8 cellular contexts compared by ENCODE assay signal in the genomic region with DNA sequence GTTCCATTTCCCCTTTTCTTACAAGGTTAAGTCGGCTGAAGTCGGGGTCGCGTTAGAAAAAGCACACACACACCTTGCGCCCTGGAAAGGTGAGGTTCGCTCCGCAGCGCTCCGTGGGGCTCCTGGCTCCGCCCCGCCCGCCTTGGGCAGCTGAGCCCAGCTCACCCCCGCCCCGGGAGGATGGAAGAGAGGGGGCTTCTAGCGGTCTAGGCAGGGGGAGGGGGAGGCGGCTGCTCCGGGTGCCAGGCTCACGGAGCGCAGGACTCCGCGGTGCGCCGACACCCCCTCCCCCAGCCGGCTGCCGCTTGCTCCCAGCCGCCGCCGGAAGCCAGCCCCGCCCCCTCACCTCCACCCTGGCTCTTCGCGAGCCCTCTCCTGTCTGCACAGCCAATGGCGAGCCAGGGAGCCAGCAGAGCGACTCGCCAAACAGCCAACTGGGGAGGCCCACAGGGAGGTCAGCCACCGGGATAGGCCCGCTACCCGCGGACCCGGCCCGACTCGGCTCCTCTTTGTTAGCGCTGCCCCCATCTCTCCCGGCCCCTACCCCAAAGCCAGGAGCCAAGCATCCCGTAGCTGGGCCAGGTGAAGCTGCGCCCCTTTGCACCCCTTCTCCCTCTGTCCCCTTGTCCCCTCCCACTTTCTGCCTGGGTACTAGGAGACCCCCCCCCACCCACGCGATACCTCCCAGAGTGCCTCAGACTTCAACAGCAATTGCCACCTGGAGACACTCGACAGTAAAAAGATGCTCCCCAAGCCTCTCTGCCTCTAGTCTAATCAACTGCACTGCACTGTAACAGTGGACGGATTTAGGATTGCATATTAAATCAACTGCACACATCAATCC. TPM values are rescaled to one million over a fixed set of nuclear protein-coding genes. Genes with fewer than 3 reads are reported as not detected.
DNase-seq lines count a peak whose midpoint lies in the region; ATAC-seq and TF ChIP-seq lines count a peak whose summit lies in the region.

No MANE protein-coding gene starts in this region.

- no peak overlapping the region for H2BK15ac ChIP-seq in H9 (ENCODE audit: low read depth, low read length)

- H2BK20ac ChIP-seq in H9 (ENCODE audit: low read depth, low read length, poor library complexity, severe bottlenecking): no peak overlapping the region

- H3K4me2 ChIP-seq in H9 (ENCODE audit: insufficient read depth, insufficient read length, low read length) (peak overlapping the region; percentile 96), neural progenitor cell (peak overlapping the region; percentile 95)

- H3K27me3 Mint-ChIP-seq in H9 (ENCODE audit: low read depth): no peaks in the 10 kb centered on the region
- H3K27me3 Mint-ChIP-seq in neural progenitor cell (ENCODE audit: insufficient read depth, low read depth): no peaks in the 10 kb centered on the region

- H3K79me1 ChIP-seq in H9 (ENCODE audit: insufficient read depth, low read depth, low read length, poor library complexity, severe bottlenecking): peaks cover 3% of the 10 kb centered on the region

- H3K4me3 Mint-ChIP-seq in H9: peak overlapping the region; percentile 83 to 94
- H3K4me3 Mint-ChIP-seq in neural progenitor cell: peak overlapping the region; percentile 93

- peak overlapping the region; percentile 53 for H3K14ac ChIP-seq in H9 (ENCODE audit: insufficient read depth, low read length)

- H3K18ac ChIP-seq in H9 (ENCODE audit: insufficient read length, low read depth, low read length): peak overlapping the region; percentile 73

- no peaks in the 10 kb centered on the region for H4K20me1 ChIP-seq in H9 (ENCODE audit: control insufficient read depth, insufficient read depth, insufficient read length)
- peaks cover 25% of the 10 kb centered on the region for H4K20me1 ChIP-seq in neural progenitor cell (ENCODE audit: low read depth)

- peaks cover 7% of the 10 kb centered on the region for H3K23me2 ChIP-seq in H9 (ENCODE audit: insufficient read length, low read depth, low read length, poor library complexity, severe bottlenecking)

- H3K36me3 Mint-ChIP-seq in H9 (ENCODE audit: insufficient read depth in 1 of 3, low read depth in 3 of 3) (peaks cover 0 to under 1% (median 0%) of the 10 kb centered on the region in 3 experiments; a peak in 1 of 7 replicates), neural progenitor cell (no peaks in the 10 kb centered on the region)

- H2BK120ac ChIP-seq in H9 (ENCODE audit: low read depth, low read length, poor library complexity, severe bottlenecking): no peak overlapping the region

- H4K8ac ChIP-seq in H9 (replicated peaks; ENCODE audit: insufficient read length, low read depth, low read length): no peak overlapping the region

- no peak overlapping the region for H3K23ac ChIP-seq in H9 (ENCODE audit: insufficient read length, low read depth, low read length)

- H3K27ac Mint-ChIP-seq in H9 (peak overlapping the region; percentile 94 to 99 (median 96)), neural progenitor cell (peak overlapping the region; percentile 79)

- H3T11ph ChIP-seq in H9 (ENCODE audit: low read length): no peak overlapping the region

- H3K9me3 ChIP-seq in H9 (ENCODE audit: control insufficient read depth, low read depth, low read length) (no peaks in the 10 kb centered on the region), neural progenitor cell (ENCODE audit: low read depth) (no peaks in the 10 kb centered on the region), stomach smooth muscle (ENCODE audit: control insufficient read depth in 2 of 2, low read length in 2 of 2) (no peaks in the 10 kb centered on the region)

- H3K9ac ChIP-seq in H9 (ENCODE audit: extremely low read depth, insufficient read length, low read length): peak overlapping the region; percentile 91
- H3K9ac ChIP-seq in neural progenitor cell: peak overlapping the region; percentile 36
- H3K9ac ChIP-seq in stomach smooth muscle (ENCODE audit: low read length in 2 of 2): peak overlapping the region; percentile 85 to 86

- WGBS in H9 (ENCODE audit: extremely low coverage, insufficient read length, low lambda C conversion rate): no CpG with 5 or more reads among the region's 49 CpGs

- H2AK5ac ChIP-seq in H9 (ENCODE audit: insufficient read length, low read length): no peak overlapping the region

- H4K5ac ChIP-seq in H9 (ENCODE audit: insufficient read length, low read depth, low read length): peak overlapping the region; percentile 44

- no peak overlapping the region for H2BK5ac ChIP-seq in H9 (ENCODE audit: insufficient read length, low read length)

- H3K4me1 ChIP-seq in H9 (ENCODE audit: insufficient read depth, low read length): peaks cover 5% of the 10 kb centered on the region; the same call in 1 of the 2 replicates
- peaks cover 36% of the 10 kb centered on the region for H3K4me1 ChIP-seq in foreskin keratinocyte
- H3K4me1 ChIP-seq in neural progenitor cell: peaks cover 40% of the 10 kb centered on the region
- H3K4me1 ChIP-seq in stomach smooth muscle (ENCODE audit: control insufficient read depth, insufficient read depth, low read length): peaks cover 19% of the 10 kb centered on the region

- H3K27ac ChIP-seq in H9 (ENCODE audit: insufficient read length, low read depth, low read length): peak overlapping the region; percentile 80
- peak overlapping the region; percentile 80 for H3K27ac ChIP-seq in foreskin keratinocyte
- H3K27ac ChIP-seq in neural progenitor cell: peak overlapping the region; percentile 84
- H3K27ac ChIP-seq in stomach smooth muscle (ENCODE audit: low read length): peak overlapping the region; percentile 81

- ATAC-seq in foreskin keratinocyte: peak; percentile 93

- H3K4me1 Mint-ChIP-seq in H9: peaks cover 36 to 39% of the 10 kb centered on the region in 2 experiments
- peaks cover 34% of the 10 kb centered on the region for H3K4me1 Mint-ChIP-seq in neural progenitor cell

- peak overlapping the region; percentile 26 for H2BK12ac ChIP-seq in H9 (ENCODE audit: insufficient read length, low read depth, low read length)

- no peaks in the 10 kb centered on the region for H3K27me3 ChIP-seq in H9 (ENCODE audit: insufficient read depth, low read length)
- H3K27me3 ChIP-seq in foreskin keratinocyte: no peaks in the 10 kb centered on the region
- no peaks in the 10 kb centered on the region for H3K27me3 ChIP-seq in neural progenitor cell
- no peaks in the 10 kb centered on the region for H3K27me3 ChIP-seq in stomach smooth muscle (ENCODE audit: control insufficient read depth in 1 of 2, insufficient read depth in 2 of 2, low read length in 2 of 2)

- DNase-seq in ELR (ENCODE audit: low read depth) (peak; percentile 98), H9 (peak; percentile 100), M059J (ENCODE audit: low read depth) (peak; percentile 96), SHP77 (lab: John Stamatoyannopoulos, UW) (peak; percentile 96 to 97), activated gamma-delta T cell treated with Interleukin-2 at 50 U/mL for 16 hours (peak; percentile 95), foreskin keratinocyte (peak; percentile 87 to 90), neural progenitor cell (ENCODE audit: low spot score) (peak; percentile 99)

- H2AFZ ChIP-seq in H9 (ENCODE audit: low read length) (no peak overlapping the region), neural progenitor cell (replicated peaks) (peak overlapping the region; percentile 77)

- H4K91ac ChIP-seq in H9 (ENCODE audit: insufficient read length, low read depth, low read length): no peak overlapping the region

- H3K4ac ChIP-seq in H9 (ENCODE audit: low read depth, low read length): no peak overlapping the region; the same call in 1 of the 2 replicates

- peaks cover 64% of the 10 kb centered on the region for H3F3A ChIP-seq in neural progenitor cell (ENCODE audit: low read depth)

- H3K79me2 ChIP-seq in H9 (ENCODE audit: insufficient read depth, low read length) (peaks cover 19% of the 10 kb centered on the region; the same call in 1 of the 2 replicates), neural progenitor cell (ENCODE audit: low read depth) (peaks cover 93% of the 10 kb centered on the region)

- no peak overlapping the region for H3K56ac ChIP-seq in H9 (ENCODE audit: insufficient read length, low read depth, low read length)

- H3K36me3 ChIP-seq in neural progenitor cell (no peaks in the 10 kb centered on the region), stomach smooth muscle (ENCODE audit: control insufficient read depth in 2 of 2, insufficient read depth in 2 of 2, low read length in 2 of 2) (no peaks in the 10 kb centered on the region)

- no peak for TF ChIP-seq CTCF in H9 (conservative IDR thresholded peaks at IDR 0.05)
- no peak for TF ChIP-seq CTCF in foreskin keratinocyte (conservative IDR thresholded peaks at IDR 0.05)
- TF ChIP-seq CTCF in neural progenitor cell (IDR thresholded peaks at IDR 0.05): no peak

- H3K4me3 ChIP-seq in neural progenitor cell (peak overlapping the region; percentile 97), stomach smooth muscle (ENCODE audit: low read length in 2 of 2) (peak overlapping the region; percentile 89 to 98)

- H3K9me3 Mint-ChIP-seq in H9: no peaks in the 10 kb centered on the region
- H3K9me3 Mint-ChIP-seq in neural progenitor cell: no peaks in the 10 kb centered on the region

RNA-seq across cellular contexts. Expression of a gene that starts 30.2 kb away (rescaled TPM):
- 76.1 and 77.1 TPM in 2 replicates for total RNA-seq in H9 (2021)
- 3.2 and 13.2 TPM in 2 replicates for total RNA-seq in M059J (2014; rRNA removed; shearing (Covaris generic))
- 16.3 and 17.9 TPM in 2 replicates for total RNA-seq in foreskin keratinocyte
- 9.8 and 10.8 TPM in 2 replicates for polyA plus RNA-seq in foreskin keratinocyte
- 7.1 and 17.7 TPM in 2 replicates for total RNA-seq in neural progenitor cell (ENCODE audit: low replicate concordance)

RNA-seq across cellular contexts. Expression of a gene that starts 42.5 kb away (rescaled TPM):
- total RNA-seq in H9 (2021): 61.7 and 67.8 TPM in 2 replicates
- total RNA-seq in M059J (2014; rRNA removed; shearing (Covaris generic)): 34.4 and 41.7 TPM in 2 replicates
- 34.8 and 44.4 TPM in 2 replicates for total RNA-seq in foreskin keratinocyte
- 65.8 and 72.8 TPM in 2 replicates for polyA plus RNA-seq in foreskin keratinocyte
- 25.8 and 44.8 TPM in 2 replicates for total RNA-seq in neural progenitor cell (ENCODE audit: low replicate concordance)

Comparison
In these comparisons a context has a peak if more than half of its experiments do, and no peak if none do; other contexts are left out.
1. Peak in every context shown above with its lines: DNase-seq, ATAC-seq, H3K4me3 ChIP-seq and H3K27ac ChIP-seq.
2. H3K9ac ChIP-seq: peak in every context shown above with its lines; median percentile 91 in H9; 86 in stomach smooth muscle; 36 in neural progenitor cell.